ENCODE assay signal across 12 cellular contexts in the genomic region with DNA sequence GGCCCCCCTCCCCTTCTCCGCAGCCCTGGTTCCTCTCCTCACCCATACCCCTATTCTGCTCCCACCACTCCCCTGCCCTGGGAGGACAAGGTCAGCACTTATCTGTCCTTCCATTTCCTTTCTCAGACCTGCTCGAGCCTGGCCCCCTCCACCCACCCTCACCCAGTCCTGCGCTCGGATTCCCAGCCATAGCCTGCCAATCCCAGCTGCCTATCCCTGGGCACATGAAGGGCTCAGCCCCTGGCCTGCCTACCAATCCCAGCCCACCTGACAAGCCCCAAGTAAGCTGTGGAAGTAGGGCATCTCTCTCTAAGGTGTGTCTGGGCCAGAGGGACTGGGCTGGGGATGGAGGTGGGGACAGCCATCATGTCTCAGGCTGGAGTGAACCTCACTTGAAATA. TPM values are rescaled to one million over a fixed set of nuclear protein-coding genes. Genes with fewer than 3 reads are reported as not detected.
DNase-seq lines count a peak whose midpoint lies in the region; ATAC-seq, FAIRE-seq and TF ChIP-seq lines count a peak whose summit lies in the region.
"Had no signal": no experiment of that assay in that cellular context is flagged by ENCODE, and none has a peak within 500 bp of the region (broad histone marks: within the 10 kb centered on the region; RNA-seq: fewer than 3 reads in every experiment).

No MANE protein-coding gene starts in this region.

- peaks cover 79% of the 10 kb centered on the region for H3K4me1 Mint-ChIP-seq in neural crest cell

- H3K27ac Mint-ChIP-seq in neural crest cell (ENCODE audit: unreplicated experiment), result peak overlapping the region; percentile 50
- H3K27ac Mint-ChIP-seq: stimulated activated memory B cell treated with anti-CD40 and anti-IgM and Interleukin-4, amounts not matched to agents 10 μg/mL and 1 μg/mL and 100 μg/mL, for 72 hours had no signal

- peaks cover 37% of the 10 kb centered on the region for H3K27me3 Mint-ChIP-seq in neural crest cell (ENCODE audit: low read depth)

- TF ChIP-seq POLR2A in breast epithelium (IDR thresholded peaks at IDR 0.05) (no peak), GM12891 (IDR thresholded peaks at IDR 0.05; ENCODE audit: low read depth, low read length) (no peak)

- H3K27ac ChIP-seq in breast epithelium, result peak overlapping the region; percentile 77 to 89
- no peak overlapping the region for H3K27ac ChIP-seq in heart right ventricle

- H3K9me3 Mint-ChIP-seq in neural crest cell, result no peaks in the 10 kb centered on the region
- H3K9me3 Mint-ChIP-seq: natural killer cell treated with Interleukin-12 subunit alpha and Interleukin-12 subunit beta and Interleukin-15 and Interleukin-18, amount 100 ng/mL, for 72 hours; stimulated activated memory B cell treated with anti-CD40 and anti-IgM and Interleukin-4, amounts not matched to agents 10 μg/mL and 1 μg/mL and 100 μg/mL, for 72 hours had no signal

- peak overlapping the region in 2 of 3 donors; percentile 29 to 44 for H3K4me3 ChIP-seq in breast epithelium
- H3K4me3 ChIP-seq in heart right ventricle, result no peak overlapping the region
- H3K4me3 ChIP-seq: GM12878 had no signal

- no peaks in the 10 kb centered on the region for H3K9me3 ChIP-seq in breast epithelium
- H3K9me3 ChIP-seq in heart right ventricle, result no peaks in the 10 kb centered on the region

- peak; percentile 28 for DNase-seq in HT1080 (ENCODE audit: low read depth)
- DNase-seq in breast epithelium (ENCODE audit: low spot score in 2 of 2), result no peak
- no peak for DNase-seq in neural crest cell (ENCODE audit: low read depth, low spot score)
- no peak for DNase-seq in GM12891 (ENCODE audit: insufficient read length, low spot score)
- DNase-seq in heart right ventricle, result no peak
- no peak for DNase-seq in foreskin melanocyte
- DNase-seq: amygdala, COR-L47, T-helper 2 cell had no signal

- 46 to 64% methylated on average over 4 of the region's 4 CpGs for WGBS in heart right ventricle, 2 donors

- H3K27me3 ChIP-seq in breast epithelium, result peaks cover under 1 to 40% of the 10 kb centered on the region in 2 donors
- peaks cover 7 to 64% (median 51%) of the 10 kb centered on the region in 7 donors for H3K27me3 ChIP-seq in heart right ventricle

- H3K4me3 Mint-ChIP-seq in neural crest cell, result peak overlapping the region; percentile 61
- H3K4me3 Mint-ChIP-seq: natural killer cell treated with Interleukin-12 subunit alpha and Interleukin-12 subunit beta and Interleukin-15 and Interleukin-18, amount 100 ng/mL, for 72 hours; stimulated activated memory B cell treated with anti-CD40 and anti-IgM and Interleukin-4, amounts not matched to agents 10 μg/mL and 1 μg/mL and 100 μg/mL, for 72 hours had no signal

- TF ChIP-seq CTCF in breast epithelium (IDR thresholded peaks at IDR 0.05), result no peak
- TF ChIP-seq CTCF in neural crest cell (conservative IDR thresholded peaks at IDR 0.05), result peak; percentile 0
- TF ChIP-seq CTCF in heart right ventricle (IDR thresholded peaks at IDR 0.05), result no peak

- intact Hi-C loops in breast epithelium (cut with DNase I; ENCODE audit: low total_unique reads), result no loop called here
- intact Hi-C loops in heart right ventricle (cut with DNase I), result no loop called here

- H3K36me3 Mint-ChIP-seq in neural crest cell (ENCODE audit: low read depth), result no peaks in the 10 kb centered on the region
- H3K36me3 Mint-ChIP-seq: natural killer cell treated with Interleukin-12 subunit alpha and Interleukin-12 subunit beta and Interleukin-15 and Interleukin-18, amount 100 ng/mL, for 72 hours; stimulated activated memory B cell treated with anti-CD40 and anti-IgM and Interleukin-4, amounts not matched to agents 10 μg/mL and 1 μg/mL and 100 μg/mL, for 72 hours had no signal

- no peak for ATAC-seq in heart right ventricle

- H3K4me1 ChIP-seq in breast epithelium, result peaks cover 0 to 8% of the 10 kb centered on the region in 2 donors
- peaks cover 0 to 35% (median 26%) of the 10 kb centered on the region in 9 donors for H3K4me1 ChIP-seq in heart right ventricle

- no peak for FAIRE-seq in GM12891 (lab: Jason Lieb, UNC)
- FAIRE-seq: GM12878 had no signal

- H3K36me3 ChIP-seq in breast epithelium (no peaks in the 10 kb centered on the region), heart right ventricle (no peaks in the 10 kb centered on the region)

TF ChIP-seq in GM12891, 5 proteins besides CTCF, POLR2A, EP300 and RAD21:
- TF ChIP-seq TAF1 (IDR thresholded peaks at IDR 0.05; ENCODE audit: low read depth, low read length) (no peak), POU2F2 (IDR thresholded peaks at IDR 0.05; ENCODE audit: low read depth, low read length) (no peak), SPI1 (IDR thresholded peaks at IDR 0.05; ENCODE audit: low read depth, low read length) (no peak), POLR2AphosphoS5 (IDR thresholded peaks at IDR 0.05; ENCODE audit: low read depth, low read length) (no peak), PAX5 (IDR thresholded peaks at IDR 0.05; ENCODE audit: insufficient read depth, low read length, severe bottlenecking) (no peak)

RNA-seq across cellular contexts. Expression of a gene that starts 5.4 kb away (rescaled TPM):
- total RNA-seq in HT1080 (2014; rRNA removed; shearing (Covaris generic)), result 0.10 and 0.19 TPM in 2 replicates
- 0.50 and 0.93 TPM in 2 replicates for polyA plus RNA-seq in HT1080 (2015; cell fraction: cytosol; rRNA removed)
- polyA plus RNA-seq in HT1080 (2015; cell fraction: nucleus; rRNA removed), result 2.6 and 4.2 TPM in 2 replicates
- total RNA-seq in breast epithelium (1 to 10 TPM in 1 of 3 donors, under 1 TPM in 1, not detected in 1; 0.66 to 1.5 TPM), neural crest cell (3.8 and 3.9 TPM in 2 replicates), heart right ventricle (under 1 TPM in 1 of 10 donors, not detected in 9; 0.15 TPM)
- polyA plus RNA-seq in GM12891 (2012; ENCODE audit: low read depth, missing spikeins), result not detected
- not detected for polyA plus RNA-seq in heart right ventricle
- total RNA-seq: natural killer cell treated with Interleukin-12 subunit alpha and Interleukin-12 subunit beta and Interleukin-15 and Interleukin-18, amount 100 ng/mL, for 72 hours had no signal

RNA-seq across cellular contexts. Expression of a gene that starts 28.6 kb away (rescaled TPM):
- not detected in 2 replicates for total RNA-seq in HT1080 (2014; rRNA removed; shearing (Covaris generic))
- 0.23 and 1.9 TPM in 2 replicates for polyA plus RNA-seq in HT1080 (2015; cell fraction: cytosol; rRNA removed)
- polyA plus RNA-seq in HT1080 (2015; cell fraction: nucleus; rRNA removed), result 1.7 TPM in 1 of 2 replicates, not detected in the other
- 1 to 10 TPM in 1 of 3 donors, not detected in 2; 6.1 TPM for total RNA-seq in breast epithelium
- total RNA-seq in neural crest cell, result 10.2 and 10.7 TPM in 2 replicates
- 0.18 TPM for polyA plus RNA-seq in GM12891 (2012; ENCODE audit: low read depth, missing spikeins)
- total RNA-seq in heart right ventricle, result not detected
- polyA plus RNA-seq in heart right ventricle, result not detected
- total RNA-seq: GM12878; natural killer cell treated with Interleukin-12 subunit alpha and Interleukin-12 subunit beta and Interleukin-15 and Interleukin-18, amount 100 ng/mL, for 72 hours had no signal

RNA-seq across cellular contexts. Expression of a gene that starts 54.0 kb away (rescaled TPM):
- 0.87 and 1.7 TPM in 2 replicates for total RNA-seq in HT1080 (2014; rRNA removed; shearing (Covaris generic))
- 2.8 and 2.9 TPM in 2 replicates for polyA plus RNA-seq in HT1080 (2015; cell fraction: cytosol; rRNA removed)
- 4.5 and 8.6 TPM in 2 replicates for polyA plus RNA-seq in HT1080 (2015; cell fraction: nucleus; rRNA removed)
- 10 to 100 TPM in 1 of 3 donors, 1 to 10 TPM in 2; 1.4 to 12.3 (median 9.2) TPM for total RNA-seq in breast epithelium
- total RNA-seq in neural crest cell, result 26.4 and 30.8 TPM in 2 replicates
- polyA plus RNA-seq in GM12891 (2012; ENCODE audit: low read depth, missing spikeins), result 0.15 TPM
- total RNA-seq in heart right ventricle, result 100 to 1,000 TPM; 122 to 199 (median 164) TPM
- 100 to 1,000 TPM in 1 of 2 donors, 10 to 100 TPM in 1; 41.4 to 156 TPM for polyA plus RNA-seq in heart right ventricle

Comparison
In these comparisons a context has a peak if more than half of its experiments do, and no peak if none do; other contexts are left out.
1. H3K27ac ChIP-seq: peak in breast epithelium (2 of 2); none in heart right ventricle (0 of 10).
2. H3K4me3 ChIP-seq: peak in breast epithelium (2 of 3); none in heart right ventricle (0 of 10).